Comparison of ENCODE assay signal across 24 cellular contexts in genomic region chr19:8338835-8339234, GRCh38. TPM values are rescaled to one million over a fixed set of nuclear protein-coding genes. Genes with fewer than 3 reads are reported as not detected.
"Had no signal": no experiment of that assay in that cellular context is flagged by ENCODE, and none has a peak within 500 bp of the region (broad histone marks: within the 10 kb centered on the region; RNA-seq: fewer than 3 reads in every experiment).

No MANE protein-coding gene starts in this region.

- H3K4me3 Mint-ChIP-seq: activated CD8-positive, alpha-beta T cell treated with anti-CD3 and anti-CD28 coated beads, Interleukin-2, amount 10 ng/mL, durations not matched to agents 7 days and 5 days; activated naive CD4-positive, alpha-beta T cell treated with anti-CD3 and anti-CD28 coated beads, Interleukin-2, amount 50 U/mL, for 24 hours; activated T-cell treated with anti-CD3 and anti-CD28 coated beads, Interleukin-2, amount 50 U/mL, for 24 hours; activated T-helper 1 cell treated with anti-CD3 and anti-CD28 coated beads, Interleukin-12 subunit alpha, Interleukin-12 subunit beta, Interleukin-2, Interleukin-4 antibody, amounts not matched to agents 30 ng/mL and 10 ng/mL and 1 ng/mL, durations not matched to agents 14 hours and 24 hours and 36 hours; T-helper 1 cell treated with Interleukin-12 subunit alpha and Interleukin-12 subunit beta and Interleukin-4 antibody, amounts not matched to agents 30 μg/mL and 1 μg/mL, for 36 hours had no signal

- DNase-seq: activated CD4-positive, alpha-beta T cell treated with anti-CD3 and anti-CD28 coated beads for 48 hours; activated CD4-positive, alpha-beta T cell treated with anti-CD3 and anti-CD28 coated beads, Interleukin-2, amount 50 U/mL, for 4 hours; activated CD4-positive, CD25-positive, alpha-beta regulatory T cell treated with anti-CD3 and anti-CD28 coated beads, Interleukin-2, amount 50 U/mL, for 72 hours; activated CD8-positive, alpha-beta T cell treated with anti-CD3 and anti-CD28 coated beads, Interleukin-2, amount 10 ng/mL, durations not matched to agents 7 days and 5 days; activated effector memory CD4-positive, alpha-beta T cell treated with Interleukin-2 at 50 U/mL for 16 hours; activated naive CD4-positive, alpha-beta T cell; activated T-cell treated with anti-CD3 and anti-CD28 coated beads, Interleukin-2, amount 50 U/mL, for 24 hours; aorta; caudate nucleus; NCI-H1048; NCI-H1930; NCI-H345; NCI-H510A; NCI-H526 treated with DMSO at 0.1 percent for 48 hours; NCI-H82; SHP77 had no signal

- H3K4me3 ChIP-seq: breast epithelium had no signal

- H3K36me3 Mint-ChIP-seq: activated naive CD4-positive, alpha-beta T cell treated with anti-CD3 and anti-CD28 coated beads, Interleukin-2, amount 50 U/mL, for 24 hours had no signal

- H3K36me3 ChIP-seq: breast epithelium had no signal

- ATAC-seq: activated CD8-positive, alpha-beta T cell treated with anti-CD3 and anti-CD28 coated beads, Interleukin-2, amount 10 ng/mL, durations not matched to agents 7 days and 5 days; Panc1 had no signal

- H3K9me3 ChIP-seq: breast epithelium had no signal

- H3K9me3 Mint-ChIP-seq: activated naive CD4-positive, alpha-beta T cell treated with anti-CD3 and anti-CD28 coated beads, Interleukin-2, amount 50 U/mL, for 24 hours; activated T-cell treated with anti-CD3 and anti-CD28 coated beads, Interleukin-2, amount 50 U/mL, for 24 hours; activated T-helper 1 cell treated with anti-CD3 and anti-CD28 coated beads, Interleukin-12 subunit alpha, Interleukin-12 subunit beta, Interleukin-2, Interleukin-4 antibody, amounts not matched to agents 30 ng/mL and 10 ng/mL and 1 ng/mL, durations not matched to agents 14 hours and 24 hours and 36 hours; T-helper 1 cell treated with Interleukin-12 subunit alpha and Interleukin-12 subunit beta and Interleukin-4 antibody, amounts not matched to agents 30 μg/mL and 1 μg/mL, for 36 hours had no signal

- H3K27ac ChIP-seq: breast epithelium, RWPE1 had no signal

- H3K27ac Mint-ChIP-seq: activated CD8-positive, alpha-beta T cell treated with anti-CD3 and anti-CD28 coated beads, Interleukin-2, amount 10 ng/mL, durations not matched to agents 7 days and 5 days; activated naive CD4-positive, alpha-beta T cell treated with anti-CD3 and anti-CD28 coated beads, Interleukin-2, amount 50 U/mL, for 24 hours; activated T-cell treated with anti-CD3 and anti-CD28 coated beads, Interleukin-2, amount 50 U/mL, for 24 hours; activated T-helper 1 cell treated with anti-CD3 and anti-CD28 coated beads, Interleukin-12 subunit alpha, Interleukin-12 subunit beta, Interleukin-2, Interleukin-4 antibody, amounts not matched to agents 30 ng/mL and 10 ng/mL and 1 ng/mL, durations not matched to agents 14 hours and 24 hours and 36 hours; T-helper 1 cell treated with Interleukin-12 subunit alpha and Interleukin-12 subunit beta and Interleukin-4 antibody, amounts not matched to agents 30 μg/mL and 1 μg/mL, for 36 hours had no signal

RNA-seq across cellular contexts. Expression of gene ANGPTL4, which starts 25.1 kb away (rescaled TPM):
- total RNA-seq: activated CD8-positive, alpha-beta T cell treated with anti-CD3 and anti-CD28 coated beads, Interleukin-2, amount 10 ng/mL, durations not matched to agents 7 days and 5 days; OCI-LY7; SK-MEL-5 had no signal
